In genomic region chr10:610642-611305, GRCh38 we compare ENCODE assay signal across 8 cellular contexts.
DNase-seq lines count a peak whose midpoint lies in the region; ATAC-seq and TF ChIP-seq lines count a peak whose summit lies in the region.
"Not testable (repeated sequence)": the region's sequence is repeated elsewhere in the genome, so short reads cannot be mapped to it uniquely, and the experiment has no call there.

No MANE protein-coding gene starts in this region.

- not testable (repeated sequence) for H3K36me3 Mint-ChIP-seq in activated naive CD8-positive, alpha-beta T cell; nephron (ENCODE audit: low read depth); stimulated activated memory B cell treated with anti-CD40 and anti-IgM and Interleukin-4, amounts not matched to agents 10 μg/mL and 1 μg/mL and 100 μg/mL, for 72 hours

- H3K4me3 ChIP-seq in AG04449 (ENCODE audit: low read depth, low read length); fibroblast of mammary gland (ENCODE audit: control insufficient read depth, low read depth, low read length): not testable (repeated sequence)

- CTCF ChIA-PET in AG04449 (lab: Yijun Ruan, JAX), result interaction anchor here (0.8 to 1.7 kb wide), 2 partner anchors 8 to 100 kb away, joined by 3 to 5 read pairs; no protein-coding TSS in a partner anchor

- not testable (repeated sequence) for H3K9me3 Mint-ChIP-seq in activated naive CD8-positive, alpha-beta T cell (ENCODE audit: low read depth); nephron; stimulated activated memory B cell treated with anti-CD40 and anti-IgM and Interleukin-4, amounts not matched to agents 10 μg/mL and 1 μg/mL and 100 μg/mL, for 72 hours

- H3K27ac Mint-ChIP-seq in activated naive CD8-positive, alpha-beta T cell, result peak overlapping the region; percentile 75
- H3K27ac Mint-ChIP-seq in nephron, result peak overlapping the region in 2 of 3 experiments; percentile 50 to 55
- peak overlapping the region; percentile 31 for H3K27ac Mint-ChIP-seq in stimulated activated memory B cell treated with anti-CD40 and anti-IgM and Interleukin-4, amounts not matched to agents 10 μg/mL and 1 μg/mL and 100 μg/mL, for 72 hours

- ATAC-seq in stimulated activated memory B cell treated with anti-CD40 and anti-IgM and Interleukin-4, amounts not matched to agents 10 μg/mL and 1 μg/mL and 100 μg/mL, for 72 hours, result not testable (repeated sequence)

- H3K4me1 Mint-ChIP-seq in activated naive CD8-positive, alpha-beta T cell (ENCODE audit: low read depth), result peaks cover 16% of the 10 kb centered on the region
- H3K4me1 Mint-ChIP-seq in nephron, result peaks cover 82% of the 10 kb centered on the region
- H3K4me1 Mint-ChIP-seq in stimulated activated memory B cell treated with anti-CD40 and anti-IgM and Interleukin-4, amounts not matched to agents 10 μg/mL and 1 μg/mL and 100 μg/mL, for 72 hours, result not testable (repeated sequence)

- POLR2A ChIA-PET in AG04449 (lab: Yijun Ruan, JAX), result interaction anchor here (1.1 kb wide), 1 partner anchor 12 kb away, joined by 3 read pairs; no protein-coding TSS in a partner anchor

- DNase-seq in AG04449 (ENCODE audit: low read depth, low spot score) (peak; percentile 55), M059J (ENCODE audit: low read depth) (peak; percentile 54), fibroblast of mammary gland (ENCODE audit: low read depth) (peak; percentile 96)
- peak; percentile 62 for DNase-seq in activated CD8-positive, alpha-beta memory T cell treated with anti-CD3 and anti-CD28 coated beads for 24 hours
- DNase-seq in stimulated activated CD4-positive, alpha-beta T cell treated with anti-CD3 and anti-CD28 coated beads, Interleukin-1b, Interleukin-23, amount 100 ng/mL, for 4 hours (ENCODE audit: low read depth in 2 of 2), result peak; percentile 13 to 18

- not testable (repeated sequence) for TF ChIP-seq CTCF in AG04449 (IDR thresholded peaks at IDR 0.05; ENCODE audit: insufficient read depth, low read length, missing control alignments); fibroblast of mammary gland (conservative IDR thresholded peaks at IDR 0.05; ENCODE audit: control insufficient read depth, insufficient read depth, low read depth, low read length); nephron (IDR thresholded peaks at IDR 0.05; ENCODE audit: unreplicated experiment in 3 of 3)

- H3K27me3 Mint-ChIP-seq in activated naive CD8-positive, alpha-beta T cell; nephron (ENCODE audit: low read depth): not testable (repeated sequence)
- peaks cover 55% of the 10 kb centered on the region for H3K27me3 Mint-ChIP-seq in stimulated activated memory B cell treated with anti-CD40 and anti-IgM and Interleukin-4, amounts not matched to agents 10 μg/mL and 1 μg/mL and 100 μg/mL, for 72 hours

- H3K4me3 Mint-ChIP-seq in activated naive CD8-positive, alpha-beta T cell; nephron; stimulated activated memory B cell treated with anti-CD40 and anti-IgM and Interleukin-4, amounts not matched to agents 10 μg/mL and 1 μg/mL and 100 μg/mL, for 72 hours: not testable (repeated sequence)

Comparison
In these comparisons a context has a peak if more than half of its experiments do, and no peak if none do; other contexts are left out.
1. DNase-seq: peak in every context shown above with its lines; median percentile 96 in fibroblast of mammary gland; 62 in activated CD8-positive, alpha-beta memory T cell treated with anti-CD3 and anti-CD28 coated beads for 24 hours; 55 in AG04449; 54 in M059J; 16 in stimulated activated CD4-positive, alpha-beta T cell treated with anti-CD3 and anti-CD28 coated beads, Interleukin-1b, Interleukin-23, amount 100 ng/mL, for 4 hours.